27 cellular contexts compared by ENCODE assay signal in genomic region chr10:114297136-114297705, GRCh38. TPM values are rescaled to one million over a fixed set of nuclear protein-coding genes. Genes with fewer than 3 reads are reported as not detected.
"Had no signal": no experiment of that assay in that cellular context is flagged by ENCODE, and none has a peak within 500 bp of the region (broad histone marks: within the 10 kb centered on the region; RNA-seq: fewer than 3 reads in every experiment).

No MANE protein-coding gene starts in this region.

- ATAC-seq: lower lobe of right lung; natural killer cell; sciatic nerve; stimulated activated naive B cell treated with anti-CD40 and anti-IgM and Interleukin-4, amounts not matched to agents 10 μg/mL and 1 μg/mL and 100 μg/mL, for 72 hours; stimulated activated naive CD8-positive, alpha-beta T cell treated with anti-CD3 and anti-CD28 coated beads, Interleukin-15, Interleukin-2, amounts not matched to agents 100 U/mL and 50 U/mL, for 24 hours had no signal

- H3K9me3 ChIP-seq: testis, thyroid gland had no signal

- H3K27me3 ChIP-seq: neural progenitor cell, neutrophil, right atrium auricular region, stomach, testis, thyroid gland, transverse colon, upper lobe of left lung had no signal

- H3K4me3 ChIP-seq: left ventricle myocardium inferior, lower lobe of right lung, neural progenitor cell, right atrium auricular region, stomach, testis, thyroid gland, transverse colon, upper lobe of left lung had no signal

- DNase-seq: head of caudate nucleus; hippocampal formation; left ventricle myocardium inferior; lower lobe of right lung; mammary epithelial cell; mesenchymal stem cell; naive B cell; natural killer cell; nephron progenitor cell; occipital lobe; small intestine; stimulated activated CD4-positive, alpha-beta T cell treated with anti-CD3 and anti-CD28 coated beads, Interleukin-1b, Interleukin-23, amount 100 ng/mL, for 48 hours; stimulated activated CD4-positive, alpha-beta T cell treated with anti-CD3 and anti-CD28 coated beads, Interleukin-4, amount 100 ng/mL, for 1 hour; stimulated activated naive B cell treated with anti-CD40 and anti-IgM and Interleukin-4, amounts not matched to agents 10 μg/mL and 1 μg/mL and 100 μg/mL, for 72 hours; stimulated activated naive CD8-positive, alpha-beta T cell treated with anti-CD3 and anti-CD28 coated beads, Interleukin-15, Interleukin-2, amounts not matched to agents 100 U/mL and 50 U/mL, for 24 hours; stomach; testis; transverse colon; upper lobe of left lung had no signal

- H3K27ac ChIP-seq: left ventricle myocardium inferior, lower lobe of right lung, neural progenitor cell, neutrophil, parathyroid adenoma, right atrium auricular region, stomach, testis, thyroid gland, transverse colon, upper lobe of left lung had no signal

- H3K36me3 ChIP-seq: neutrophil had no signal

- H3K4me1 ChIP-seq: lower lobe of right lung, neural progenitor cell, parathyroid adenoma, right atrium auricular region, stomach, thyroid gland, transverse colon, upper lobe of left lung had no signal

RNA-seq across cellular contexts. Expression of gene VWA2, which starts 58.2 kb away (rescaled TPM):
- total RNA-seq: left ventricle myocardium inferior, natural killer cell, osteocyte, pulmonary artery endothelial cell, right atrium auricular region had no signal
